ENCODE assay signal across 1 cellular context in the genomic region with DNA sequence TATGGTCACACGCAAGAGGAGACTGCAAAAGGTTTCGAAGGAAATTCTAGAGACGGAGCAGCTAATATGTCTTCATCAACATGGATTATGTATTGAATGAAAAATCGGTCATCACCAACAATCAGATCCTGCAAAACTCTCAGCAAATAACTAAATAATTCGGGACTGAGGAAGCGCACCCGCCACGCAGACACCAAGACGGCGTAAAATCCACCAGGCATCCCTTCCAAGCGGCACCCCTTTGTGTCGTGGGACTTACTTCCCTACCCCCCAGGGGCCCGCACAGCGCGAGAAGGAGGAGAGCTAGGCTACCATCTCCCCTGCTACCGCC.
TF ChIP-seq lines count a peak whose summit lies in the region.

No MANE protein-coding gene starts in this region.

TF ChIP-seq in GM12891, 5 proteins besides CTCF, POLR2A, EP300 and RAD21:
- TF ChIP-seq SPI1 (IDR thresholded peaks at IDR 0.05; ENCODE audit: low read depth, low read length) (0 out of 2 replicates have a peak, but pooled peaks have one; percentile 18), PAX5 (IDR thresholded peaks at IDR 0.05; ENCODE audit: insufficient read depth, low read length, severe bottlenecking) (no peak), TAF1 (IDR thresholded peaks at IDR 0.05; ENCODE audit: low read depth, low read length) (peak; percentile 59; the same call in 1 of the 2 replicates), POLR2AphosphoS5 (IDR thresholded peaks at IDR 0.05; ENCODE audit: low read depth, low read length) (peak; percentile 64; the same call in 1 of the 2 replicates), POU2F2 (IDR thresholded peaks at IDR 0.05; ENCODE audit: low read depth, low read length) (0 out of 2 replicates have a peak, but pooled peaks have one; percentile 45)
